1 cellular context compared by ENCODE assay signal in the genomic region with DNA sequence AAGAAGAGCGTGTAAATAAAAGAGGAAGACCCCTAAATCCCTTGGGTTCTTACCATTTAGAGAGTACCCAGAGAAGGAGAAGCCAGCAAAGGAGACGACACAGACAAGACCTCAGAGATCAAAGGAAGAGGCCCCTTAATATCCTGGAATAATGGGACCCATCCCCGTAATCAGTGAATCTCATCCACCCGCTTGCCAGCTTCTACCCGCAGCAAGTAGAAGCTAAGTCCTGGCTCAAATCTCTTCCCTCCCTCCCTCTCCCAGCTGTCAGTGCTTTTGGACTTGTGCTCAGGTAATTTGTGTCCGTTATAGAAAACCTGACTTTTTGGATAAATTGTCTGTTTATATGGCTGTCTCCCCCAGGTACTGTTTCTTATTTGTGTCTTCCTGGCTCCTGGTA.
TF ChIP-seq lines count a peak whose summit lies in the region.

No MANE protein-coding gene starts in this region.

TF ChIP-seq in WTC11, 78 proteins besides CTCF, POLR2A, EP300 and RAD21 (continued from another document):
- TF ChIP-seq, protein P1, sequence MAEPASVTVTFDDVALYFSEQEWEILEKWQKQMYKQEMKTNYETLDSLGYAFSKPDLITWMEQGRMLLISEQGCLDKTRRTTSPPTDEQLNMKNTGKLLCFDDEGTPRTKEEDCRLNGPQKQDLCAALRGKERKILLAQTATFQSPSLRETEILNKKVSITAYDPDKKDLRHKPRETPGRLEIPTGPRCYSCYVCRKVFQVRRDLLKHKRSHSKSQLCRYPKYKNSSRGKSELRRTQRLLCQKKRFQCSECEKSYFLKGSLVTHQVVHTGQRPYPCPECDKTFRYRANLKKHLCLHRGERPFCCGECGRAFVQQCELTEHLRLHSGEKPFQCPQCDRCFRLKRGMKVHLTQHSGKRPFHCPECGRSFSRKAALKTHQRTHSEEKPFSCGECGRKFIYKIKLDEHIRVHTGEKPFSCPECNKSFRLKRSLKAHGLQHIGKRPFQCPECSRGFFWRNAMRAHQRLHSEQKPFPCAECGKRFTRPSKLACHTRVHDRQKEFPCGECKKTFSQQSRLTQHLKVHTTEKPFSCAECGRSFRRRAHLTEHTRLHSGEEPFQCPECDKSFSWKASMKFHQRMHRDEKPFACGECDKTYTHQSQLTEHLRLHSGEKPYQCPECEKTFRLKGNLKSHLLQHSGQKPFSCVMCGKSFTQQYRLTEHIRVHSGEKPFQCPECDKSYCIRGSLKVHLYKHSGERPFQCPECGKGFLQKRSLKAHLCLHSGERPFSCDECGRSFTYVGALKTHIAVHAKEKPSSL (CRISPR knock-in tag; conservative IDR thresholded peaks at IDR 0.05): no peak
- TF ChIP-seq, protein P2, sequence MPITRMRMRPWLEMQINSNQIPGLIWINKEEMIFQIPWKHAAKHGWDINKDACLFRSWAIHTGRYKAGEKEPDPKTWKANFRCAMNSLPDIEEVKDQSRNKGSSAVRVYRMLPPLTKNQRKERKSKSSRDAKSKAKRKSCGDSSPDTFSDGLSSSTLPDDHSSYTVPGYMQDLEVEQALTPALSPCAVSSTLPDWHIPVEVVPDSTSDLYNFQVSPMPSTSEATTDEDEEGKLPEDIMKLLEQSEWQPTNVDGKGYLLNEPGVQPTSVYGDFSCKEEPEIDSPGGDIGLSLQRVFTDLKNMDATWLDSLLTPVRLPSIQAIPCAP (CRISPR knock-in tag; IDR thresholded peaks at IDR 0.05): no peak
- TF ChIP-seq, protein P3, sequence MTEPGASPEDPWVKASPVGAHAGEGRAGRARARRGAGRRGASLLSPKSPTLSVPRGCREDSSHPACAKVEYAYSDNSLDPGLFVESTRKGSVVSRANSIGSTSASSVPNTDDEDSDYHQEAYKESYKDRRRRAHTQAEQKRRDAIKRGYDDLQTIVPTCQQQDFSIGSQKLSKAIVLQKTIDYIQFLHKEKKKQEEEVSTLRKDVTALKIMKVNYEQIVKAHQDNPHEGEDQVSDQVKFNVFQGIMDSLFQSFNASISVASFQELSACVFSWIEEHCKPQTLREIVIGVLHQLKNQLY (CRISPR knock-in tag; IDR thresholded peaks at IDR 0.05): no peak
- TF ChIP-seq AFF4 (CRISPR knock-in tag; IDR thresholded peaks at IDR 0.05; ENCODE audit: borderline replicate concordance) (no peak), MYBL2 (CRISPR knock-in tag; IDR thresholded peaks at IDR 0.05) (no peak)
